Comparison of ENCODE assay signal across 1 cellular context in genomic region chr2:159286709-159287441, GRCh38.
TF ChIP-seq lines count a peak whose summit lies in the region.

No MANE protein-coding gene starts in this region.

TF ChIP-seq in HepG2, 621 proteins besides CTCF, POLR2A, EP300 and RAD21 (continued from another document and continues in another):
- no peak for TF ChIP-seq GRHL1 (CRISPR knock-in tag; conservative IDR thresholded peaks at IDR 0.05)
- no peak for TF ChIP-seq RORA (CRISPR knock-in tag; IDR thresholded peaks at IDR 0.05)
- TF ChIP-seq ZFX (CRISPR knock-in tag; IDR thresholded peaks at IDR 0.05; ENCODE audit: low read depth), result peak; percentile 91
- no peak for TF ChIP-seq ZFAT (CRISPR knock-in tag; conservative IDR thresholded peaks at IDR 0.05)
- peak; percentile 92 for TF ChIP-seq YEATS4 (CRISPR knock-in tag; IDR thresholded peaks at IDR 0.05; ENCODE audit: borderline replicate concordance)
- TF ChIP-seq KAT2B (IDR thresholded peaks at IDR 0.05; ENCODE audit: borderline replicate concordance, low read depth, low read length), result no peak
- no peak for TF ChIP-seq ZNF205 (CRISPR knock-in tag; IDR thresholded peaks at IDR 0.05)
- TF ChIP-seq FOSL2 (CRISPR knock-in tag; IDR thresholded peaks at IDR 0.05), result no peak
- no peak for TF ChIP-seq ZSCAN30 (CRISPR knock-in tag; IDR thresholded peaks at IDR 0.05)
- TF ChIP-seq ZNF10 (CRISPR knock-in tag; IDR thresholded peaks at IDR 0.05; ENCODE audit: borderline replicate concordance, low read depth), result no peak
- TF ChIP-seq PRDM10 (CRISPR knock-in tag; IDR thresholded peaks at IDR 0.05; ENCODE audit: low read depth), result no peak; the same call in none of the 2 replicates
- no peak for TF ChIP-seq EZH2 (conservative IDR thresholded peaks at IDR 0.05; ENCODE audit: low read depth, low read length)
- no peak for TF ChIP-seq CEBPB (IDR thresholded peaks at IDR 0.05; ENCODE audit: borderline replicate concordance, low read depth, low read length)
- TF ChIP-seq MAX (IDR thresholded peaks at IDR 0.05), result peak; percentile 85
- TF ChIP-seq FOXK2 (IDR thresholded peaks at IDR 0.05), result no peak
- TF ChIP-seq CBX2 (IDR thresholded peaks at IDR 0.05; ENCODE audit: low read depth, low read length), result no peak
- no peak for TF ChIP-seq CBX2 (CRISPR knock-in tag; IDR thresholded peaks at IDR 0.05; ENCODE audit: low read depth)
- TF ChIP-seq ZNF383 (CRISPR knock-in tag; IDR thresholded peaks at IDR 0.05; ENCODE audit: borderline replicate concordance), result no peak
- TF ChIP-seq SP4 (CRISPR knock-in tag; IDR thresholded peaks at IDR 0.05), result 0 out of 2 replicates have a peak, but pooled peaks have one; percentile 7
- TF ChIP-seq ZNF574 (CRISPR knock-in tag; IDR thresholded peaks at IDR 0.05), result peak; percentile 59
- peak in 1 of 2 experiments; percentile 20; a peak in 1 of 4 replicates for TF ChIP-seq ATF4 (CRISPR knock-in tag; IDR thresholded peaks at IDR 0.05)
- TF ChIP-seq STAG1 (CRISPR knock-in tag; IDR thresholded peaks at IDR 0.05), result no peak
- no peak for TF ChIP-seq MLLT10 (CRISPR knock-in tag; IDR thresholded peaks at IDR 0.05)
- TF ChIP-seq ETS1 (CRISPR knock-in tag; IDR thresholded peaks at IDR 0.05), result no peak
- no peak for TF ChIP-seq ZSCAN21 (CRISPR knock-in tag; IDR thresholded peaks at IDR 0.05; ENCODE audit: borderline replicate concordance)
- TF ChIP-seq KMT2A (CRISPR knock-in tag; IDR thresholded peaks at IDR 0.05), result peak; percentile 37; the same call in 1 of the 2 replicates
- no peak for TF ChIP-seq ZNF512 (CRISPR knock-in tag; IDR thresholded peaks at IDR 0.05)
- no peak; the same call in 1 of the 2 replicates for TF ChIP-seq RARA (CRISPR knock-in tag; IDR thresholded peaks at IDR 0.05)
- TF ChIP-seq BRCA1 (CRISPR knock-in tag; IDR thresholded peaks at IDR 0.05), result 0 out of 2 replicates have a peak, but pooled peaks have one; percentile 11
- TF ChIP-seq NR2F6 (IDR thresholded peaks at IDR 0.05), result peak; percentile 67
- peak; percentile 51; the same call in 1 of the 2 replicates for TF ChIP-seq NR2F6 (CRISPR knock-in tag; IDR thresholded peaks at IDR 0.05)
- no peak for TF ChIP-seq TEF (CRISPR knock-in tag; IDR thresholded peaks at IDR 0.05)
- no peak for TF ChIP-seq ZNF207 (IDR thresholded peaks at IDR 0.05; ENCODE audit: borderline replicate concordance)
- no peak for TF ChIP-seq ZNF746 (CRISPR knock-in tag; IDR thresholded peaks at IDR 0.05)
- no peak for TF ChIP-seq LCORL (IDR thresholded peaks at IDR 0.05)
- no peak for TF ChIP-seq LCORL (CRISPR knock-in tag; IDR thresholded peaks at IDR 0.05)
- no peak for TF ChIP-seq BCLAF1 (IDR thresholded peaks at IDR 0.05)
- no peak for TF ChIP-seq HOXA9 (CRISPR knock-in tag; IDR thresholded peaks at IDR 0.05; ENCODE audit: borderline replicate concordance)
- TF ChIP-seq ZNF773 (CRISPR knock-in tag; IDR thresholded peaks at IDR 0.05; ENCODE audit: borderline replicate concordance), result no peak; the same call in none of the 2 replicates
- peak; percentile 55 for TF ChIP-seq CSRNP1 (CRISPR knock-in tag; IDR thresholded peaks at IDR 0.05)
- no peak; the same call in none of the 2 replicates for TF ChIP-seq KDM5B (CRISPR knock-in tag; IDR thresholded peaks at IDR 0.05; ENCODE audit: borderline replicate concordance)
- TF ChIP-seq ZNF468 (CRISPR knock-in tag; IDR thresholded peaks at IDR 0.05), result no peak
- peak; percentile 76 for TF ChIP-seq PHF20 (CRISPR knock-in tag; IDR thresholded peaks at IDR 0.05)
- TF ChIP-seq TCF7 (IDR thresholded peaks at IDR 0.05; ENCODE audit: low read depth), result no peak
- TF ChIP-seq SAP130 (CRISPR knock-in tag; IDR thresholded peaks at IDR 0.05; ENCODE audit: low read depth), result peak; percentile 31
